Comparison of ENCODE assay signal across 10 cellular contexts in the genomic region with DNA sequence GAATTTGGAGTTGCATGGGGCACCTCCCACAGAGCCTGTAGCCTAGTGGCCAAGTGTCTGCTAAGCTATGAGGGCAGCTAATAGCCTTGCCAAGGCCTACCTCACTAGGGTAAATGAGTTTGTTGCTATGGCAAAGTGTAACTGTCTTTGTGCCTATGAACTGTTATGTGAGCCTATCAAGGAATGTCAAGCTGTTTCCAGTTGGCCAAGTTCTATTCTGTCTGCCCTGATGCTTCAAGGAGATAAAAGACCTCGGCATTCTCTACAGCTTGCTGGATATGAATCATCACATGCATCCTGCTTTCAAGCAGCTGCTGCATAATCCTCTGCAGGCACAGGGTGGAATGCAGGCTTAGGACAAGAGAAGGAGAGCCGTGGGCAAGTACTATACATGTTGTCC.
DNase-seq lines count a peak whose midpoint lies in the region; ATAC-seq and TF ChIP-seq lines count a peak whose summit lies in the region.
"Had no signal": no experiment of that assay in that cellular context is flagged by ENCODE, and none has a peak within 500 bp of the region (broad histone marks: within the 10 kb centered on the region; RNA-seq: fewer than 3 reads in every experiment).

No MANE protein-coding gene starts in this region.

- H3K4me1 Mint-ChIP-seq in activated CD4-positive, alpha-beta T cell treated with anti-CD3 and anti-CD28 coated beads for 36 hours = peaks cover 3% of the 10 kb centered on the region
- no peaks in the 10 kb centered on the region for H3K4me1 Mint-ChIP-seq in activated CD4-positive, alpha-beta T cell treated with anti-CD3 and anti-CD28 coated beads, Interleukin-2, amount 10 ng/mL, durations not matched to agents 7 days and 5 days

- TF ChIP-seq CTCF in coronary artery (IDR thresholded peaks at IDR 0.05) = no peak

- H3K27me3 Mint-ChIP-seq in activated CD4-positive, alpha-beta T cell treated with anti-CD3 and anti-CD28 coated beads for 36 hours = peaks cover 6% of the 10 kb centered on the region
- H3K27me3 Mint-ChIP-seq in activated CD4-positive, alpha-beta T cell treated with anti-CD3 and anti-CD28 coated beads, Interleukin-2, amount 10 ng/mL, durations not matched to agents 7 days and 5 days = peaks cover 7% of the 10 kb centered on the region

- no peak for DNase-seq in activated CD4-positive, alpha-beta T cell treated with anti-CD3 and anti-CD28 coated beads for 36 hours
- no peak for DNase-seq in activated CD4-positive, alpha-beta T cell treated with anti-CD3 and anti-CD28 coated beads, Interleukin-2, amount 10 ng/mL, durations not matched to agents 7 days and 5 days
- DNase-seq in SW 1271 (lab: John Stamatoyannopoulos, UW) (peak; percentile 39 to 65), glomerular endothelial cell (ENCODE audit: extremely low read depth, low read depth, low spot score) (peak; percentile 97), smooth muscle cell of the brain vasculature (ENCODE audit: low read depth, low spot score) (peak; percentile 37), NCI-H1105 (lab: John Stamatoyannopoulos, UW) (no peak), coronary artery (ENCODE audit: low spot score) (no peak)

- peak; percentile 33 for ATAC-seq in activated CD4-positive, alpha-beta T cell treated with anti-CD3 and anti-CD28 coated beads for 36 hours
- ATAC-seq in HG02973 (IDR thresholded peaks at IDR 0.05; ENCODE audit: unreplicated experiment) = no peak

- H3K27ac Mint-ChIP-seq in activated CD4-positive, alpha-beta T cell treated with anti-CD3 and anti-CD28 coated beads for 36 hours = no peak overlapping the region
- H3K27ac Mint-ChIP-seq in activated CD4-positive, alpha-beta T cell treated with anti-CD3 and anti-CD28 coated beads, Interleukin-2, amount 10 ng/mL, durations not matched to agents 7 days and 5 days = no peak overlapping the region

- CTCF ChIA-PET in activated CD4-positive, alpha-beta T cell treated with anti-CD3 and anti-CD28 coated beads for 36 hours (lab: Charles Lee) = interaction anchor here (1.1 kb wide), 1 partner anchor 9 kb away, joined by 3 read pairs; no protein-coding TSS in a partner anchor
- CTCF ChIA-PET in activated CD4-positive, alpha-beta T cell treated with anti-CD3 and anti-CD28 coated beads, Interleukin-2, amount 10 ng/mL, durations not matched to agents 7 days and 5 days (lab: Charles Lee) = no interaction called here

- H3K4me3 ChIP-seq in coronary artery = no peak overlapping the region
- H3K4me3 ChIP-seq: BLaER1 treated with 17β-estradiol and CSF1 and Interleukin-3, amounts not matched to agents 10 nM and 100 nM; lung had no signal

- H3K9me3 Mint-ChIP-seq in activated CD4-positive, alpha-beta T cell treated with anti-CD3 and anti-CD28 coated beads for 36 hours (ENCODE audit: low read depth) = no peaks in the 10 kb centered on the region
- no peaks in the 10 kb centered on the region for H3K9me3 Mint-ChIP-seq in activated CD4-positive, alpha-beta T cell treated with anti-CD3 and anti-CD28 coated beads, Interleukin-2, amount 10 ng/mL, durations not matched to agents 7 days and 5 days

- intact Hi-C loops in activated CD4-positive, alpha-beta T cell treated with anti-CD3 and anti-CD28 coated beads for 36 hours (cut with DNase I, micrococcal nuclease) = no loop called here

- POLR2A ChIA-PET in activated CD4-positive, alpha-beta T cell treated with anti-CD3 and anti-CD28 coated beads for 36 hours (lab: Charles Lee) = no interaction called here
- POLR2A ChIA-PET in activated CD4-positive, alpha-beta T cell treated with anti-CD3 and anti-CD28 coated beads, Interleukin-2, amount 10 ng/mL, durations not matched to agents 7 days and 5 days (lab: Charles Lee) = no interaction called here

- H3K27ac ChIP-seq in coronary artery = no peak overlapping the region
- H3K27ac ChIP-seq: BLaER1 treated with 17β-estradiol and CSF1 and Interleukin-3, amounts not matched to agents 10 nM and 100 nM had no signal

- H3K36me3 Mint-ChIP-seq in activated CD4-positive, alpha-beta T cell treated with anti-CD3 and anti-CD28 coated beads for 36 hours (ENCODE audit: low read depth) = no peaks in the 10 kb centered on the region
- no peaks in the 10 kb centered on the region for H3K36me3 Mint-ChIP-seq in activated CD4-positive, alpha-beta T cell treated with anti-CD3 and anti-CD28 coated beads, Interleukin-2, amount 10 ng/mL, durations not matched to agents 7 days and 5 days (ENCODE audit: low read depth)

- no peak overlapping the region for H3K4me3 Mint-ChIP-seq in activated CD4-positive, alpha-beta T cell treated with anti-CD3 and anti-CD28 coated beads for 36 hours
- no peak overlapping the region for H3K4me3 Mint-ChIP-seq in activated CD4-positive, alpha-beta T cell treated with anti-CD3 and anti-CD28 coated beads, Interleukin-2, amount 10 ng/mL, durations not matched to agents 7 days and 5 days

Comparison
In these comparisons a context has a peak if more than half of its experiments do, and no peak if none do; other contexts are left out.
1. DNase-seq: peak in SW 1271 (2 of 2), glomerular endothelial cell (single experiment) and smooth muscle cell of the brain vasculature (single experiment); none in activated CD4-positive, alpha-beta T cell treated with anti-CD3 and anti-CD28 coated beads for 36 hours (single experiment), activated CD4-positive, alpha-beta T cell treated with anti-CD3 and anti-CD28 coated beads, Interleukin-2, amount 10 ng/mL, durations not matched to agents 7 days and 5 days (single experiment), NCI-H1105 (single experiment) and coronary artery (single experiment).